ENCODE assay signal across 8 cellular contexts in genomic region chr1:120354618-120355184, GRCh38.
DNase-seq lines count a peak whose midpoint lies in the region; ATAC-seq lines count a peak whose summit lies in the region.
"Not testable (repeated sequence)": the region's sequence is repeated elsewhere in the genome, so short reads cannot be mapped to it uniquely, and the experiment has no call there.

No MANE protein-coding gene starts in this region.

- not testable (repeated sequence) for H3K9me3 ChIP-seq in CD8-positive, alpha-beta memory T cell (ENCODE audit: low read length)

- peak overlapping the region; percentile 84 to 98 (median 90) for H3K4me3 Mint-ChIP-seq in CD8-positive, alpha-beta memory T cell

- H3K9me3 Mint-ChIP-seq in CD8-positive, alpha-beta memory T cell = not testable (repeated sequence)

- H3K27me3 ChIP-seq in CD8-positive, alpha-beta memory T cell (ENCODE audit: insufficient read depth, low read length, poor library complexity, severe bottlenecking) = not testable (repeated sequence)

- H3K27ac Mint-ChIP-seq in CD8-positive, alpha-beta memory T cell = peak overlapping the region; percentile 97 to 100 (median 100)

- not testable (repeated sequence) for H3K4me1 ChIP-seq in CD8-positive, alpha-beta memory T cell (ENCODE audit: insufficient read depth, low read length)

- peak; percentile 78 for ATAC-seq in GM19463 (IDR thresholded peaks at IDR 0.05; ENCODE audit: unreplicated experiment)
- peak; percentile 90 for ATAC-seq in HG03457 (IDR thresholded peaks at IDR 0.05; ENCODE audit: unreplicated experiment)
- peak; percentile 99 for ATAC-seq in esophagus mucosa

- H3K27ac ChIP-seq in CD8-positive, alpha-beta memory T cell (ENCODE audit: low read depth, low read length) = peak overlapping the region; percentile 75

- DNase-seq in CD8-positive, alpha-beta memory T cell = peak; percentile 34 to 83 (median 68)
- DNase-seq in SHP77 treated with DMSO at 0.1 percent for 48 hours (lab: John Stamatoyannopoulos, UW) (peak; percentile 59), medulla oblongata (ENCODE audit: extremely low spot score) (peak; percentile 78)
- DNase-seq in activated effector memory CD4-positive, alpha-beta T cell treated with anti-CD3 and anti-CD28 coated beads, Interleukin-2, amount 50 U/mL, for 16 hours = peak; percentile 76
- DNase-seq in stimulated activated CD4-positive, alpha-beta T cell treated with anti-CD3 and anti-CD28 coated beads, Interleukin-1b, Interleukin-23, amount 100 ng/mL, for 48 hours = peak; percentile 50

- CTCF ChIA-PET in CD8-positive, alpha-beta memory T cell (lab: Charles Lee) = not testable (repeated sequence)

- H3K27me3 Mint-ChIP-seq in CD8-positive, alpha-beta memory T cell = not testable (repeated sequence)

- H3K36me3 ChIP-seq in CD8-positive, alpha-beta memory T cell (ENCODE audit: insufficient read depth, low read length) = not testable (repeated sequence)

- H3K4me1 Mint-ChIP-seq in CD8-positive, alpha-beta memory T cell = not testable (repeated sequence)

- POLR2A ChIA-PET in CD8-positive, alpha-beta memory T cell (lab: Charles Lee) = not testable (repeated sequence)

- not testable (repeated sequence) for H3K36me3 Mint-ChIP-seq in CD8-positive, alpha-beta memory T cell

- H3K4me3 ChIP-seq in CD8-positive, alpha-beta memory T cell (ENCODE audit: low read length) = peak overlapping the region; percentile 32

Comparison
In these comparisons a context has a peak if more than half of its experiments do, and no peak if none do; other contexts are left out.
1. Peak in every context shown above with its lines: DNase-seq, ATAC-seq, H3K4me3 ChIP-seq and H3K27ac ChIP-seq.